ENCODE assay signal across 1 cellular context in the genomic region with DNA sequence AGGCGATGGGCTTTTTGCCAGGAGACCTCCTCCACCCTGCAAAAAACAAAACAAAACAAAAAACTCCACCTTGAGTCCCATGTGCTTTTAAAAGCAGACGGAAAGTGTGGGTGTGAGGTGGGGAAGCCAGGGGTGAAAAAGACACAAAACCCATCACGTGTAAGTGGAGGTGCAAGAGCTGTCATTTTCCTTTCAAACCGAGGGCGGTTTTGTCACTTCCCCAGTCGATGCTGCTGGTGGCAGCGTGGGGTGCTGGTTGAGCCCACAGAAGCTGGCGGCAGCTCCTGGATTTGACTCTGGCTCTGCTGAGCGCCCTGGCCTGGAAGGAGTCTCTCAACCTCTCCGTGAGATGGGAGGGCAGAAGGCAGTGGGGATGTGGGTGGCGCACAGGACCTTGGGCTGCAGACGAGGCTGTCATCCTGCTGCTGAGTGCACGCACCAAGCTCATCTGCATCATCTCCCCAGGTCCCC.
TF ChIP-seq lines count a peak whose summit lies in the region.

No MANE protein-coding gene starts in this region.

TF ChIP-seq in GM23338, 12 proteins besides CTCF, POLR2A, EP300 and RAD21 (continued from another document):
- TF ChIP-seq, protein P1, sequence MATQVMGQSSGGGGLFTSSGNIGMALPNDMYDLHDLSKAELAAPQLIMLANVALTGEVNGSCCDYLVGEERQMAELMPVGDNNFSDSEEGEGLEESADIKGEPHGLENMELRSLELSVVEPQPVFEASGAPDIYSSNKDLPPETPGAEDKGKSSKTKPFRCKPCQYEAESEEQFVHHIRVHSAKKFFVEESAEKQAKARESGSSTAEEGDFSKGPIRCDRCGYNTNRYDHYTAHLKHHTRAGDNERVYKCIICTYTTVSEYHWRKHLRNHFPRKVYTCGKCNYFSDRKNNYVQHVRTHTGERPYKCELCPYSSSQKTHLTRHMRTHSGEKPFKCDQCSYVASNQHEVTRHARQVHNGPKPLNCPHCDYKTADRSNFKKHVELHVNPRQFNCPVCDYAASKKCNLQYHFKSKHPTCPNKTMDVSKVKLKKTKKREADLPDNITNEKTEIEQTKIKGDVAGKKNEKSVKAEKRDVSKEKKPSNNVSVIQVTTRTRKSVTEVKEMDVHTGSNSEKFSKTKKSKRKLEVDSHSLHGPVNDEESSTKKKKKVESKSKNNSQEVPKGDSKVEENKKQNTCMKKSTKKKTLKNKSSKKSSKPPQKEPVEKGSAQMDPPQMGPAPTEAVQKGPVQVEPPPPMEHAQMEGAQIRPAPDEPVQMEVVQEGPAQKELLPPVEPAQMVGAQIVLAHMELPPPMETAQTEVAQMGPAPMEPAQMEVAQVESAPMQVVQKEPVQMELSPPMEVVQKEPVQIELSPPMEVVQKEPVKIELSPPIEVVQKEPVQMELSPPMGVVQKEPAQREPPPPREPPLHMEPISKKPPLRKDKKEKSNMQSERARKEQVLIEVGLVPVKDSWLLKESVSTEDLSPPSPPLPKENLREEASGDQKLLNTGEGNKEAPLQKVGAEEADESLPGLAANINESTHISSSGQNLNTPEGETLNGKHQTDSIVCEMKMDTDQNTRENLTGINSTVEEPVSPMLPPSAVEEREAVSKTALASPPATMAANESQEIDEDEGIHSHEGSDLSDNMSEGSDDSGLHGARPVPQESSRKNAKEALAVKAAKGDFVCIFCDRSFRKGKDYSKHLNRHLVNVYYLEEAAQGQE (IDR thresholded peaks at IDR 0.05; ENCODE audit: unreplicated experiment) = no peak
- TF ChIP-seq STAT1 (IDR thresholded peaks at IDR 0.05; ENCODE audit: unreplicated experiment) = no peak
- TF ChIP-seq EZH2 (IDR thresholded peaks at IDR 0.05; ENCODE audit: low read depth, unreplicated experiment) = no peak
- no peak for TF ChIP-seq EZH2phosphoT487 (IDR thresholded peaks at IDR 0.05; ENCODE audit: unreplicated experiment)
- no peak for TF ChIP-seq ZNF331 (CRISPR knock-in tag; IDR thresholded peaks at IDR 0.05; ENCODE audit: low read depth)
- TF ChIP-seq ZNF114 (CRISPR knock-in tag; IDR thresholded peaks at IDR 0.05) = no peak
- no peak for TF ChIP-seq CREB1 (CRISPR knock-in tag; IDR thresholded peaks at IDR 0.05; ENCODE audit: low read depth)
- no peak for TF ChIP-seq NANOG (IDR thresholded peaks at IDR 0.05; ENCODE audit: borderline replicate concordance)
- TF ChIP-seq POLR2AphosphoS5 (IDR thresholded peaks at IDR 0.05; ENCODE audit: low read depth) = no peak
- TF ChIP-seq JUNB (IDR thresholded peaks at IDR 0.05; ENCODE audit: unreplicated experiment) = no peak
- TF ChIP-seq, protein P2, sequence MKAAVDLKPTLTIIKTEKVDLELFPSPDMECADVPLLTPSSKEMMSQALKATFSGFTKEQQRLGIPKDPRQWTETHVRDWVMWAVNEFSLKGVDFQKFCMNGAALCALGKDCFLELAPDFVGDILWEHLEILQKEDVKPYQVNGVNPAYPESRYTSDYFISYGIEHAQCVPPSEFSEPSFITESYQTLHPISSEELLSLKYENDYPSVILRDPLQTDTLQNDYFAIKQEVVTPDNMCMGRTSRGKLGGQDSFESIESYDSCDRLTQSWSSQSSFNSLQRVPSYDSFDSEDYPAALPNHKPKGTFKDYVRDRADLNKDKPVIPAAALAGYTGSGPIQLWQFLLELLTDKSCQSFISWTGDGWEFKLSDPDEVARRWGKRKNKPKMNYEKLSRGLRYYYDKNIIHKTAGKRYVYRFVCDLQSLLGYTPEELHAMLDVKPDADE (IDR thresholded peaks at IDR 0.05) = no peak
